Comparison of ENCODE assay signal across 1 cellular context in the genomic region with DNA sequence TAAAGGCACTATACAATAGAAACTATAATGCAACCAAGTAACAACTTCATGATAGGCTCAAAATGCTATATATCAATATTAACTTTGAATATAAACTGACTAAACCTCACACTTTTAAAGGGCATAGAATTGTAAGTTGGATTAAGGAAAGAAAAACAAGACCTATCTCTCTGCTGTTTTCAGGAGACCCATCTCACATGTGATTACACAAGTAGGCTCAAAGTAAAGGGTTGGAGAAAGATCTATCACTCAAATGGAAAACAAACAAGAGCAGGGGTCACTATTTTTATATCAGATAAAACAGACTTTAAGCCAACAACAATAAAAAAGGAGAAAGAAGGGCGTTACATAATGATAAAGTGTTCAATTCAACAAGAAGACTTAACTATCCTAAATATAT.
TF ChIP-seq lines count a peak whose summit lies in the region.

No MANE protein-coding gene starts in this region.

TF ChIP-seq in GM23338, 12 proteins besides CTCF, POLR2A, EP300 and RAD21 (continued from another document):
- TF ChIP-seq ZNF462 (CRISPR knock-in tag; IDR thresholded peaks at IDR 0.05) (no peak), ZNF114 (CRISPR knock-in tag; IDR thresholded peaks at IDR 0.05) (no peak), CREB1 (CRISPR knock-in tag; IDR thresholded peaks at IDR 0.05; ENCODE audit: low read depth) (no peak)
- TF ChIP-seq, protein P1, sequence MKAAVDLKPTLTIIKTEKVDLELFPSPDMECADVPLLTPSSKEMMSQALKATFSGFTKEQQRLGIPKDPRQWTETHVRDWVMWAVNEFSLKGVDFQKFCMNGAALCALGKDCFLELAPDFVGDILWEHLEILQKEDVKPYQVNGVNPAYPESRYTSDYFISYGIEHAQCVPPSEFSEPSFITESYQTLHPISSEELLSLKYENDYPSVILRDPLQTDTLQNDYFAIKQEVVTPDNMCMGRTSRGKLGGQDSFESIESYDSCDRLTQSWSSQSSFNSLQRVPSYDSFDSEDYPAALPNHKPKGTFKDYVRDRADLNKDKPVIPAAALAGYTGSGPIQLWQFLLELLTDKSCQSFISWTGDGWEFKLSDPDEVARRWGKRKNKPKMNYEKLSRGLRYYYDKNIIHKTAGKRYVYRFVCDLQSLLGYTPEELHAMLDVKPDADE (IDR thresholded peaks at IDR 0.05), result no peak
